ENCODE assay signal across 9 cellular contexts in genomic region chr4:128653514-128654420, GRCh38.
DNase-seq lines count a peak whose midpoint lies in the region; ATAC-seq and TF ChIP-seq lines count a peak whose summit lies in the region.
"Had no signal": no experiment of that assay in that cellular context is flagged by ENCODE, and none has a peak within 500 bp of the region (broad histone marks: within the 10 kb centered on the region; RNA-seq: fewer than 3 reads in every experiment).

No MANE protein-coding gene starts in this region.

- peak; percentile 84 to 95 (median 92) for ATAC-seq in heart right ventricle
- no peak for ATAC-seq in HG03280 (IDR thresholded peaks at IDR 0.05; ENCODE audit: unreplicated experiment)
- ATAC-seq in HG02885 (IDR thresholded peaks at IDR 0.05; ENCODE audit: poor library complexity, unreplicated experiment), result no peak
- ATAC-seq in GM18868 (IDR thresholded peaks at IDR 0.05; ENCODE audit: unreplicated experiment), result no peak

- H3K27me3 Mint-ChIP-seq in progenitor cell of endocrine pancreas, result no peaks in the 10 kb centered on the region

- H3K4me3 Mint-ChIP-seq in progenitor cell of endocrine pancreas (ENCODE audit: low read depth), result no peak overlapping the region

- no peaks in the 10 kb centered on the region for H3K27me3 ChIP-seq in heart right ventricle

- peaks cover 0 to 9% (median 0%) of the 10 kb centered on the region in 11 donors for H3K9me3 ChIP-seq in heart right ventricle

- intact Hi-C loops in heart right ventricle (cut with DNase I), result loop anchor here in 1 of 10 donors (2.0 kb wide), 1 partner anchor 17 kb away; no protein-coding TSS in a partner anchor

- TF ChIP-seq CTCF in heart right ventricle (IDR thresholded peaks at IDR 0.05) (no peak), progenitor cell of endocrine pancreas (IDR thresholded peaks at IDR 0.05; ENCODE audit: unreplicated experiment) (no peak)

- H3K4me1 Mint-ChIP-seq in progenitor cell of endocrine pancreas (ENCODE audit: low read depth), result peaks cover 21% of the 10 kb centered on the region

- no peaks in the 10 kb centered on the region for H3K36me3 ChIP-seq in heart right ventricle

- peaks cover 3% of the 10 kb centered on the region for H3K9me3 Mint-ChIP-seq in progenitor cell of endocrine pancreas (ENCODE audit: low read depth)

- peaks cover 3% of the 10 kb centered on the region for H3K36me3 Mint-ChIP-seq in progenitor cell of endocrine pancreas (ENCODE audit: insufficient read depth)

- DNase-seq in DMS79 (lab: John Stamatoyannopoulos, UW) (peak; percentile 48), heart right ventricle (peak; percentile 46 to 47), progenitor cell of endocrine pancreas (ENCODE audit: low spot score, unreplicated experiment) (no peak), GM19238 (ENCODE audit: insufficient read length, low spot score) (no peak)

- H3K4me1 ChIP-seq in heart right ventricle, result peaks cover 0 to 49% (median 16%) of the 10 kb centered on the region in 9 donors

- 34% methylated on average over 9 of the region's 9 CpGs for WGBS in heart right ventricle, 2 donors

- no peak overlapping the region for H3K4me3 ChIP-seq in heart right ventricle
- H3K4me3 ChIP-seq: SK-N-MC had no signal

- peak overlapping the region; percentile 13 to 63 (median 48) for H3K27ac ChIP-seq in heart right ventricle
- H3K27ac ChIP-seq: SK-N-MC had no signal

- peak overlapping the region; percentile 30 for H3K27ac Mint-ChIP-seq in progenitor cell of endocrine pancreas

TF ChIP-seq in PFSK-1, 5 proteins besides CTCF, POLR2A, EP300 and RAD21:
- TF ChIP-seq FOXP2 (optimal IDR thresholded peaks at IDR 0.05; ENCODE audit: borderline replicate concordance, extremely low read depth, extremely low read length, insufficient read depth) (peak; percentile 24), REST (IDR thresholded peaks at IDR 0.05; ENCODE audit: insufficient read depth in 1 of 2, low read depth in 2 of 2, low read length in 2 of 2) (no peak), SIN3A (IDR thresholded peaks at IDR 0.05; ENCODE audit: borderline replicate concordance, insufficient read depth, low read length) (no peak), POLR2AphosphoS5 (IDR thresholded peaks at IDR 0.05; ENCODE audit: low read depth, low read length) (no peak)

Comparison
In these comparisons a context has a peak if more than half of its experiments do, and no peak if none do; other contexts are left out.
1. DNase-seq: peak in DMS79 (single experiment) and heart right ventricle (2 of 2); none in progenitor cell of endocrine pancreas (single experiment) and GM19238 (single experiment).
2. ATAC-seq: peak in heart right ventricle (8 of 8); none in HG03280 (single experiment), HG02885 (single experiment) and GM18868 (single experiment).